ENCODE assay signal across 9 cellular contexts in the genomic region with DNA sequence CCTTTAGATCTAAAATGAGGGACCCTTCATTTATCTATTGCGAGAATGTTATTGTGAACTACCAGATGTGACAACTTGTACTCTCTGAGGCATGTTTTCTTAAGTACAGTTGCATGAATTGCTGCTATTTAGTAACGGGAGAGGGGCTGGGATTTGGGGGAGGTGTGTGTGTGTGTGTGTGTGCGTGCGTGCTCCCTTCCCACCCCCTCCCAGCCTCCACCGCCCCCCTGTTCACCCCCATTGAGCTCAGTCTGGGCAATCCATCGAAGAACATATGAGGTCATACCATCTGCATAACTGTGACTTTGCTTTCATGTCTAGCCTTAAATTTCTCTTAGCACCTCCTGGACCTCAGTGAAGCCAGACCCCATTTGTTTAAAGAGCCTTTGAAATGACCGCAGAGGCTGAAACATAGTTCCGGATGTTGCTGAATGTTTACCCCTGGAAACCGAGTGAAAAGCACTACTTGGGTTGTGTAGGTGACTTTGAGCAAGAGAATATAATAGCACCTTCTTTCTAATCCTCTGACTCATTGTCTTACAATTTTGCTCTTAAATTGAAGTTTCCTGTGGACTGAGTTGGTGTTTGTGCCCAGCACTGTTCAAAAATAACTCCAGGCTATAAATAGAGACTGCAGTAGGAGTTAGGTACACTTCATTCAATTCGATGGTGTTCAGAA.
A peak's percentile ranks its signal among the peaks of the same experiment; 100 is the strongest.
DNase-seq lines count a peak whose midpoint lies in the region; ATAC-seq, FAIRE-seq and TF ChIP-seq lines count a peak whose summit lies in the region.
"Had no signal": no experiment of that assay in that cellular context is flagged by ENCODE, and none has a peak within 500 bp of the region (broad histone marks: within the 10 kb centered on the region; RNA-seq: fewer than 3 reads in every experiment).

No MANE protein-coding gene starts in this region.

- in situ Hi-C loops in GM13976 (cut with MboI; ENCODE audit: low sequenced_read_pairs, unreplicated experiment): no loop called here

- H3K27ac Mint-ChIP-seq in GM23338 (no peak overlapping the region), astrocyte (ENCODE audit: unreplicated experiment) (peak overlapping the region; percentile 94)

- peaks cover 3% of the 10 kb centered on the region for H3K79me2 ChIP-seq in GM23338 (replicated peaks; ENCODE audit: insufficient read depth)
- peaks cover 5% of the 10 kb centered on the region for H3K79me2 ChIP-seq in astrocyte (ENCODE audit: insufficient read depth, low read length)

- no peak overlapping the region for H3K4me2 ChIP-seq in GM23338
- peak overlapping the region; percentile 74 for H3K4me2 ChIP-seq in astrocyte (ENCODE audit: low read length)

- no peak overlapping the region for H3K4me3 Mint-ChIP-seq in GM23338
- peak overlapping the region; percentile 51 for H3K4me3 Mint-ChIP-seq in astrocyte (ENCODE audit: unreplicated experiment)

- H3K4me1 Mint-ChIP-seq in GM23338 (peaks cover 6% of the 10 kb centered on the region; the same call in 2 of the 3 replicates), astrocyte (ENCODE audit: low read depth, unreplicated experiment) (peaks cover 26% of the 10 kb centered on the region)

- H3K4me1 ChIP-seq in GM23338 (ENCODE audit: insufficient read depth) (no peaks in the 10 kb centered on the region), astrocyte (ENCODE audit: insufficient read depth, low read length) (peaks cover 22% of the 10 kb centered on the region), right atrium auricular region (peaks cover 0 to 32% of the 10 kb centered on the region in 2 donors)

- H3K27ac ChIP-seq in GM23338 (ENCODE audit: low read depth) (0 out of 2 replicates have a peak overlapping the region, but pooled peaks have one; percentile 48), astrocyte (ENCODE audit: low read depth, low read length) (peak overlapping the region; percentile 74), right atrium auricular region (peak overlapping the region; percentile 75 to 93)

- H3K36me3 Mint-ChIP-seq in GM23338 (ENCODE audit: low read depth) (peaks cover 54% of the 10 kb centered on the region), astrocyte (ENCODE audit: low read depth, unreplicated experiment) (peaks cover 26% of the 10 kb centered on the region)

- H3K9me3 ChIP-seq in astrocyte (ENCODE audit: insufficient read depth, low read depth, low read length) (no peaks in the 10 kb centered on the region), right atrium auricular region (no peaks in the 10 kb centered on the region)

- no peaks in the 10 kb centered on the region for H3F3A ChIP-seq in GM23338 (replicated peaks; ENCODE audit: low read depth)

- H3K27me3 Mint-ChIP-seq in GM23338 (ENCODE audit: insufficient read depth, low read depth, poor library complexity): peaks cover 3% of the 10 kb centered on the region
- H3K27me3 Mint-ChIP-seq in astrocyte (ENCODE audit: low read depth, unreplicated experiment): no peaks in the 10 kb centered on the region

- H3K4me3 ChIP-seq in GM23338: no peak overlapping the region
- H3K4me3 ChIP-seq in astrocyte (ENCODE audit: insufficient read depth, low read depth, low read length): peak overlapping the region; percentile 21
- no peak overlapping the region for H3K4me3 ChIP-seq in right atrium auricular region

- H3K36me3 ChIP-seq in GM23338 (ENCODE audit: insufficient read depth) (peaks cover 12% of the 10 kb centered on the region), astrocyte (ENCODE audit: insufficient read depth, low read length) (peaks cover 12% of the 10 kb centered on the region), right atrium auricular region (peaks cover 36% of the 10 kb centered on the region)

- H3K9ac ChIP-seq in astrocyte (ENCODE audit: low read length): peak overlapping the region; percentile 64

- no peaks in the 10 kb centered on the region for H3K9me2 ChIP-seq in GM23338 (ENCODE audit: insufficient read depth)

- H3K9me3 Mint-ChIP-seq in GM23338 (no peaks in the 10 kb centered on the region), astrocyte (ENCODE audit: unreplicated experiment) (no peaks in the 10 kb centered on the region)

- no peak for TF ChIP-seq CTCF in GM23338 (conservative IDR thresholded peaks at IDR 0.05; ENCODE audit: low read depth in 2 of 2)
- no peak for TF ChIP-seq CTCF in astrocyte (IDR thresholded peaks at IDR 0.05; ENCODE audit: insufficient read depth, low read depth, low read length)
- no peak for TF ChIP-seq CTCF in right atrium auricular region (IDR thresholded peaks at IDR 0.05)
- TF ChIP-seq CTCF in GM13976 (IDR thresholded peaks at IDR 0.05; ENCODE audit: borderline replicate concordance, control extremely low read depth, extremely low read depth, insufficient read depth, missing control alignments): no peak

- DNase-seq in GM23338 (ENCODE audit: low spot score) (no peak), astrocyte (ENCODE audit: low read depth) (peak; percentile 98), right atrium auricular region (ENCODE audit: low spot score) (no peak), smooth muscle cell of the brain vasculature (ENCODE audit: low read depth, low spot score) (peak; percentile 20), cerebellar nuclear complex (lab: John Stamatoyannopoulos, UW) (no peak), T-helper 1 cell (no peak), GM13976 (ENCODE audit: low spot score) (no peak)
- DNase-seq: NCI-H69 had no signal

- no peaks in the 10 kb centered on the region for H3K27me3 ChIP-seq in GM23338 (ENCODE audit: insufficient read depth)
- H3K27me3 ChIP-seq in astrocyte (ENCODE audit: insufficient read depth, low read length): no peaks in the 10 kb centered on the region
- no peaks in the 10 kb centered on the region for H3K27me3 ChIP-seq in right atrium auricular region

- H2AFZ ChIP-seq in GM23338 (no peak overlapping the region), astrocyte (ENCODE audit: low read depth, low read length) (no peak overlapping the region)

- peak; percentile 93 for FAIRE-seq in astrocyte (lab: Jason Lieb, UNC)

- H4K20me1 ChIP-seq in GM23338 (replicated peaks; ENCODE audit: insufficient read depth) (peaks cover 8% of the 10 kb centered on the region; the same call in 1 of the 2 replicates), astrocyte (ENCODE audit: insufficient read depth, low read length) (no peaks in the 10 kb centered on the region)

- ATAC-seq in GM23338 (no peak), GM18873 (IDR thresholded peaks at IDR 0.05; ENCODE audit: low FRiP score, unreplicated experiment) (no peak)

TF ChIP-seq in GM23338, 12 proteins besides CTCF, POLR2A, EP300 and RAD21:
- TF ChIP-seq EZH2 (IDR thresholded peaks at IDR 0.05; ENCODE audit: low read depth, unreplicated experiment) (no peak), ZNF331 (CRISPR knock-in tag; IDR thresholded peaks at IDR 0.05; ENCODE audit: low read depth) (no peak), EZH2phosphoT487 (IDR thresholded peaks at IDR 0.05; ENCODE audit: unreplicated experiment) (no peak), POLR2AphosphoS5 (IDR thresholded peaks at IDR 0.05; ENCODE audit: low read depth) (no peak), CREB1 (CRISPR knock-in tag; IDR thresholded peaks at IDR 0.05; ENCODE audit: low read depth) (no peak), ZNF114 (CRISPR knock-in tag; IDR thresholded peaks at IDR 0.05) (no peak)
- TF ChIP-seq, protein P1, sequence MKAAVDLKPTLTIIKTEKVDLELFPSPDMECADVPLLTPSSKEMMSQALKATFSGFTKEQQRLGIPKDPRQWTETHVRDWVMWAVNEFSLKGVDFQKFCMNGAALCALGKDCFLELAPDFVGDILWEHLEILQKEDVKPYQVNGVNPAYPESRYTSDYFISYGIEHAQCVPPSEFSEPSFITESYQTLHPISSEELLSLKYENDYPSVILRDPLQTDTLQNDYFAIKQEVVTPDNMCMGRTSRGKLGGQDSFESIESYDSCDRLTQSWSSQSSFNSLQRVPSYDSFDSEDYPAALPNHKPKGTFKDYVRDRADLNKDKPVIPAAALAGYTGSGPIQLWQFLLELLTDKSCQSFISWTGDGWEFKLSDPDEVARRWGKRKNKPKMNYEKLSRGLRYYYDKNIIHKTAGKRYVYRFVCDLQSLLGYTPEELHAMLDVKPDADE (IDR thresholded peaks at IDR 0.05): no peak

Comparison
In these comparisons a context has a peak if more than half of its experiments do, and no peak if none do; other contexts are left out.
1. DNase-seq: peak in astrocyte (single experiment) and smooth muscle cell of the brain vasculature (single experiment); none in GM23338 (single experiment), right atrium auricular region (single experiment), cerebellar nuclear complex (0 of 2), T-helper 1 cell (0 of 5) and GM13976 (single experiment).
2. Peak in every context shown above with its lines, with median percentiles within 50 percentile points of each other: H3K27ac ChIP-seq.